ENCODE assay signal across 20 cellular contexts in genomic region chr20:23602261-23602660, GRCh38. TPM values are rescaled to one million over a fixed set of nuclear protein-coding genes. Genes with fewer than 3 reads are reported as not detected.
"Had no signal": no experiment of that assay in that cellular context is flagged by ENCODE, and none has a peak within 500 bp of the region (broad histone marks: within the 10 kb centered on the region; RNA-seq: fewer than 3 reads in every experiment).

No MANE protein-coding gene starts in this region.

- DNase-seq: activated CD4-positive, alpha-beta T cell treated with anti-CD3 and anti-CD28 coated beads for 36 hours; activated CD4-positive, alpha-beta T cell treated with anti-CD3 and anti-CD28 coated beads, Interleukin-2, amount 50 U/mL, for 48 hours; activated gamma-delta T cell treated with Interleukin-2 at 50 U/mL for 16 hours; activated naive CD8-positive, alpha-beta T cell treated with anti-CD3 and anti-CD28 coated beads for 36 hours; amniotic stem cell; caudate nucleus; endodermal cell; foreskin melanocyte; kidney; stimulated activated naive CD4-positive, alpha-beta T cell; thyroid gland had no signal

- H3K9me3 ChIP-seq: thyroid gland had no signal

- H3K27me3 ChIP-seq: thyroid gland had no signal

- H3K36me3 ChIP-seq: thyroid gland had no signal

- ATAC-seq: activated CD4-positive, alpha-beta T cell treated with anti-CD3 and anti-CD28 coated beads for 36 hours; left lobe of liver; WTC11 had no signal

- H3K4me1 ChIP-seq: thyroid gland had no signal

- H3K4me3 ChIP-seq: lung, thyroid gland had no signal

- H3K27ac ChIP-seq: epithelial cell of prostate, thyroid gland had no signal

RNA-seq across cellular contexts. Expression of gene CST9, which starts 3.5 kb away (rescaled TPM):
- total RNA-seq: activated CD4-positive, alpha-beta T cell treated with anti-CD3 and anti-CD28 coated beads for 36 hours; activated naive CD8-positive, alpha-beta T cell treated with anti-CD3 and anti-CD28 coated beads for 36 hours; endodermal cell; fibroblast of lung; kidney; left lobe of liver; lung; natural killer cell treated with Interleukin-12 subunit alpha and Interleukin-12 subunit beta and Interleukin-15 and Interleukin-18, amount 100 ng/mL, for 72 hours; renal cortical epithelial cell; subcutaneous adipose tissue; thyroid gland; urinary bladder; WTC11 had no signal

RNA-seq across cellular contexts. Expression of gene CST9L, which starts 34.0 kb away (rescaled TPM):
- total RNA-seq: activated CD4-positive, alpha-beta T cell treated with anti-CD3 and anti-CD28 coated beads for 36 hours; activated naive CD8-positive, alpha-beta T cell treated with anti-CD3 and anti-CD28 coated beads for 36 hours; endodermal cell; fibroblast of lung; kidney; left lobe of liver; lung; natural killer cell treated with Interleukin-12 subunit alpha and Interleukin-12 subunit beta and Interleukin-15 and Interleukin-18, amount 100 ng/mL, for 72 hours; renal cortical epithelial cell; subcutaneous adipose tissue; urinary bladder; WTC11 had no signal
